In the genomic region with DNA sequence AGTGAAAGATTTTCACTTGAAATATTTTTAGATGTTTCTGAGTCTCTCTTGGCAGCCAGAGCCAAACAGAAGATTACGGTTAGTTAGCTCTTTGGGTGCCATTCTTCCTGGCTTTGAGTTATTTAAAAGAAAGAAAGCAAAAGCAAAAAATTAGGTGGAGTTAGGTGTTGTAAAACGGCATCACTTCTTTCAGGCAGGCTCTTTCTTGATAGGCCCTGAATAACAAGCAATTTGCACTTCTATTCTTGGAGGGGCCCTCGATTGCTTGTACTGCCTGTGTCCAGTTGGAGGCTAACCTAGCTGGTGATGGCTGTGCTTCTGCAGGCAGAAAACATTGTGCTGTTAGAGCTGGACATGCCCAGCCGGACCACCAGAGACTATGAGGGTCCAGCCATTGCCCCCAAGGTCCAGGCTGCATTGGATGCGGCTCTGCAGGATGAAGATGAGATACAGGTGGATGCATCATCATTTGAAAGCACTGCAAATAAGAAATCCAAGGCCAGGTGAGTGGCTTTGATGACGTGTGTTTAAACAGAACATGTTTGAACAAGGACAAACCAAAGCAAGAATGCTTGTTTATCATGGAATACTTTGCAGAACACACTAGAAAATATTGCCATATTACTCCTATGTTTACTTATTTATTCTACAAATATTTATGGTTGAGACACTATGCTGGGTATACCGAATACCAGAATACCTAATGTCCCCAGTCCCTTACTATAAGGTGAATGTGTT, we compare ENCODE assay signal across 1 cellular context.
TF ChIP-seq lines count a peak whose summit lies in the region.

No MANE protein-coding gene starts in this region.

TF ChIP-seq in HepG2, 621 proteins besides CTCF, POLR2A, EP300 and RAD21 (continued from another document and continues in another):
- TF ChIP-seq, protein P1, sequence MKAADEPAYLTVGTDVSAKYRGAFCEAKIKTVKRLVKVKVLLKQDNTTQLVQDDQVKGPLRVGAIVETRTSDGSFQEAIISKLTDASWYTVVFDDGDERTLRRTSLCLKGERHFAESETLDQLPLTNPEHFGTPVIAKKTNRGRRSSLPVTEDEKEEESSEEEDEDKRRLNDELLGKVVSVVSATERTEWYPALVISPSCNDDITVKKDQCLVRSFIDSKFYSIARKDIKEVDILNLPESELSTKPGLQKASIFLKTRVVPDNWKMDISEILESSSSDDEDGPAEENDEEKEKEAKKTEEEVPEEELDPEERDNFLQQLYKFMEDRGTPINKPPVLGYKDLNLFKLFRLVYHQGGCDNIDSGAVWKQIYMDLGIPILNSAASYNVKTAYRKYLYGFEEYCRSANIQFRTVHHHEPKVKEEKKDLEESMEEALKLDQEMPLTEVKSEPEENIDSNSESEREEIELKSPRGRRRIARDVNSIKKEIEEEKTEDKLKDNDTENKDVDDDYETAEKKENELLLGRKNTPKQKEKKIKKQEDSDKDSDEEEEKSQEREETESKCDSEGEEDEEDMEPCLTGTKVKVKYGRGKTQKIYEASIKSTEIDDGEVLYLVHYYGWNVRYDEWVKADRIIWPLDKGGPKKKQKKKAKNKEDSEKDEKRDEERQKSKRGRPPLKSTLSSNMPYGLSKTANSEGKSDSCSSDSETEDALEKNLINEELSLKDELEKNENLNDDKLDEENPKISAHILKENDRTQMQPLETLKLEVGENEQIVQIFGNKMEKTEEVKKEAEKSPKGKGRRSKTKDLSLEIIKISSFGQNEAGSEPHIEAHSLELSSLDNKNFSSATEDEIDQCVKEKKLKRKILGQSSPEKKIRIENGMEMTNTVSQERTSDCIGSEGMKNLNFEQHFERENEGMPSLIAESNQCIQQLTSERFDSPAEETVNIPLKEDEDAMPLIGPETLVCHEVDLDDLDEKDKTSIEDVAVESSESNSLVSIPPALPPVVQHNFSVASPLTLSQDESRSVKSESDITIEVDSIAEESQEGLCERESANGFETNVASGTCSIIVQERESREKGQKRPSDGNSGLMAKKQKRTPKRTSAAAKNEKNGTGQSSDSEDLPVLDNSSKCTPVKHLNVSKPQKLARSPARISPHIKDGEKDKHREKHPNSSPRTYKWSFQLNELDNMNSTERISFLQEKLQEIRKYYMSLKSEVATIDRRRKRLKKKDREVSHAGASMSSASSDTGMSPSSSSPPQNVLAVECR (CRISPR knock-in tag; IDR thresholded peaks at IDR 0.05; ENCODE audit: borderline replicate concordance), result peak; percentile 33; the same call in 1 of the 2 replicates
- TF ChIP-seq ZNF773 (CRISPR knock-in tag; IDR thresholded peaks at IDR 0.05; ENCODE audit: borderline replicate concordance) (no peak), TBL1XR1 (IDR thresholded peaks at IDR 0.05; ENCODE audit: borderline replicate concordance, low read length, partially characterized antibody) (peak; percentile 94), NKX3-1 (CRISPR knock-in tag; IDR thresholded peaks at IDR 0.05) (peak; percentile 82; the same call in 1 of the 2 replicates), ZNF354B (CRISPR knock-in tag; IDR thresholded peaks at IDR 0.05) (no peak), SMAD1 (CRISPR knock-in tag; IDR thresholded peaks at IDR 0.05; ENCODE audit: borderline replicate concordance, low read depth) (no peak), HOXD1 (CRISPR knock-in tag; IDR thresholded peaks at IDR 0.05) (peak; percentile 85), MYNN (CRISPR knock-in tag; IDR thresholded peaks at IDR 0.05; ENCODE audit: low read depth) (no peak), HNF4A (CRISPR knock-in tag; IDR thresholded peaks at IDR 0.05) (peak; percentile 48), KAT8 (CRISPR knock-in tag; IDR thresholded peaks at IDR 0.05) (peak; percentile 87), KLF12 (CRISPR knock-in tag; IDR thresholded peaks at IDR 0.05; ENCODE audit: borderline replicate concordance) (no peak), THAP11 (CRISPR knock-in tag; IDR thresholded peaks at IDR 0.05) (peak; percentile 82), ZKSCAN1 (IDR thresholded peaks at IDR 0.05; ENCODE audit: low read length) (no peak), PPARG (CRISPR knock-in tag; conservative IDR thresholded peaks at IDR 0.05) (peak; percentile 47; the same call in 1 of the 2 replicates), SKI (IDR thresholded peaks at IDR 0.05; ENCODE audit: partially characterized antibody) (peak; percentile 89), ZNF33A (CRISPR knock-in tag; IDR thresholded peaks at IDR 0.05; ENCODE audit: borderline replicate concordance) (0 out of 2 replicates have a peak, but pooled peaks have one; percentile 59), ZSCAN30 (CRISPR knock-in tag; IDR thresholded peaks at IDR 0.05) (no peak), MAFK (conservative IDR thresholded peaks at IDR 0.05 in 1 of 2, IDR thresholded peaks at IDR 0.05 in 1 of 2; ENCODE audit: low read length in 2 of 2) (peak; percentile 24 to 48; a peak in 2 of 4 replicates), FOXA3 (CRISPR knock-in tag; IDR thresholded peaks at IDR 0.05) (peak; percentile 99), ZNF230 (CRISPR knock-in tag; IDR thresholded peaks at IDR 0.05) (no peak), IRF2 (CRISPR knock-in tag; IDR thresholded peaks at IDR 0.05) (peak; percentile 86), BHLHE40 (IDR thresholded peaks at IDR 0.05; ENCODE audit: low read length) (no peak; the same call in 1 of the 2 replicates), ZNF224 (CRISPR knock-in tag; IDR thresholded peaks at IDR 0.05) (no peak), ZNF138 (CRISPR knock-in tag; IDR thresholded peaks at IDR 0.05; ENCODE audit: low read depth) (no peak), SETDB1 (CRISPR knock-in tag; IDR thresholded peaks at IDR 0.05; ENCODE audit: borderline replicate concordance) (no peak), JUNB (CRISPR knock-in tag; IDR thresholded peaks at IDR 0.05; ENCODE audit: borderline replicate concordance) (0 out of 2 replicates have a peak, but pooled peaks have one; percentile 12), MAF1 (CRISPR knock-in tag; IDR thresholded peaks at IDR 0.05; ENCODE audit: borderline replicate concordance) (no peak), MBD4 (IDR thresholded peaks at IDR 0.05; ENCODE audit: borderline replicate concordance, low read length) (peak; percentile 93; the same call in 1 of the 2 replicates), SNAI1 (CRISPR knock-in tag; IDR thresholded peaks at IDR 0.05; ENCODE audit: borderline replicate concordance) (0 out of 2 replicates have a peak, but pooled peaks have one; percentile 27), ZNF746 (CRISPR knock-in tag; IDR thresholded peaks at IDR 0.05) (peak; percentile 53; the same call in 1 of the 2 replicates)
- TF ChIP-seq, protein P2, sequence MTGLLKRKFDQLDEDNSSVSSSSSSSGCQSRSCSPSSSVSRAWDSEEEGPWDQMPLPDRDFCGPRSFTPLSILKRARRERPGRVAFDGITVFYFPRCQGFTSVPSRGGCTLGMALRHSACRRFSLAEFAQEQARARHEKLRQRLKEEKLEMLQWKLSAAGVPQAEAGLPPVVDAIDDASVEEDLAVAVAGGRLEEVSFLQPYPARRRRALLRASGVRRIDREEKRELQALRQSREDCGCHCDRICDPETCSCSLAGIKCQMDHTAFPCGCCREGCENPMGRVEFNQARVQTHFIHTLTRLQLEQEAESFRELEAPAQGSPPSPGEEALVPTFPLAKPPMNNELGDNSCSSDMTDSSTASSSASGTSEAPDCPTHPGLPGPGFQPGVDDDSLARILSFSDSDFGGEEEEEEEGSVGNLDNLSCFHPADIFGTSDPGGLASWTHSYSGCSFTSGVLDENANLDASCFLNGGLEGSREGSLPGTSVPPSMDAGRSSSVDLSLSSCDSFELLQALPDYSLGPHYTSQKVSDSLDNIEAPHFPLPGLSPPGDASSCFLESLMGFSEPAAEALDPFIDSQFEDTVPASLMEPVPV (CRISPR knock-in tag; IDR thresholded peaks at IDR 0.05), result peak; percentile 61; the same call in 1 of the 2 replicates
- TF ChIP-seq, protein P3, sequence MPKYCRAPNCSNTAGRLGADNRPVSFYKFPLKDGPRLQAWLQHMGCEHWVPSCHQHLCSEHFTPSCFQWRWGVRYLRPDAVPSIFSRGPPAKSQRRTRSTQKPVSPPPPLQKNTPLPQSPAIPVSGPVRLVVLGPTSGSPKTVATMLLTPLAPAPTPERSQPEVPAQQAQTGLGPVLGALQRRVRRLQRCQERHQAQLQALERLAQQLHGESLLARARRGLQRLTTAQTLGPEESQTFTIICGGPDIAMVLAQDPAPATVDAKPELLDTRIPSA (CRISPR knock-in tag; IDR thresholded peaks at IDR 0.05; ENCODE audit: borderline replicate concordance), result no peak
- TF ChIP-seq, protein P4, sequence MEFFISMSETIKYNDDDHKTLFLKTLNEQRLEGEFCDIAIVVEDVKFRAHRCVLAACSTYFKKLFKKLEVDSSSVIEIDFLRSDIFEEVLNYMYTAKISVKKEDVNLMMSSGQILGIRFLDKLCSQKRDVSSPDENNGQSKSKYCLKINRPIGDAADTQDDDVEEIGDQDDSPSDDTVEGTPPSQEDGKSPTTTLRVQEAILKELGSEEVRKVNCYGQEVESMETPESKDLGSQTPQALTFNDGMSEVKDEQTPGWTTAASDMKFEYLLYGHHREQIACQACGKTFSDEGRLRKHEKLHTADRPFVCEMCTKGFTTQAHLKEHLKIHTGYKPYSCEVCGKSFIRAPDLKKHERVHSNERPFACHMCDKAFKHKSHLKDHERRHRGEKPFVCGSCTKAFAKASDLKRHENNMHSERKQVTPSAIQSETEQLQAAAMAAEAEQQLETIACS (CRISPR knock-in tag; IDR thresholded peaks at IDR 0.05), result no peak
- TF ChIP-seq, protein P5, sequence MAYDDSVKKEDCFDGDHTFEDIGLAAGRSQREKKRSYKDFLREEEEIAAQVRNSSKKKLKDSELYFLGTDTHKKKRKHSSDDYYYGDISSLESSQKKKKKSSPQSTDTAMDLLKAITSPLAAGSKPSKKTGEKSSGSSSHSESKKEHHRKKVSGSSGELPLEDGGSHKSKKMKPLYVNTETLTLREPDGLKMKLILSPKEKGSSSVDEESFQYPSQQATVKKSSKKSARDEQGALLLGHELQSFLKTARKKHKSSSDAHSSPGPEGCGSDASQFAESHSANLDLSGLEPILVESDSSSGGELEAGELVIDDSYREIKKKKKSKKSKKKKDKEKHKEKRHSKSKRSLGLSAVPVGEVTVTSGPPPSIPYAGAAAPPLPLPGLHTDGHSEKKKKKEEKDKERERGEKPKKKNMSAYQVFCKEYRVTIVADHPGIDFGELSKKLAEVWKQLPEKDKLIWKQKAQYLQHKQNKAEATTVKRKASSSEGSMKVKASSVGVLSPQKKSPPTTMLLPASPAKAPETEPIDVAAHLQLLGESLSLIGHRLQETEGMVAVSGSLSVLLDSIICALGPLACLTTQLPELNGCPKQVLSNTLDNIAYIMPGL (CRISPR knock-in tag; IDR thresholded peaks at IDR 0.05; ENCODE audit: borderline replicate concordance in 1 of 2, low read depth in 1 of 2), result no peak
- TF ChIP-seq, protein P6, sequence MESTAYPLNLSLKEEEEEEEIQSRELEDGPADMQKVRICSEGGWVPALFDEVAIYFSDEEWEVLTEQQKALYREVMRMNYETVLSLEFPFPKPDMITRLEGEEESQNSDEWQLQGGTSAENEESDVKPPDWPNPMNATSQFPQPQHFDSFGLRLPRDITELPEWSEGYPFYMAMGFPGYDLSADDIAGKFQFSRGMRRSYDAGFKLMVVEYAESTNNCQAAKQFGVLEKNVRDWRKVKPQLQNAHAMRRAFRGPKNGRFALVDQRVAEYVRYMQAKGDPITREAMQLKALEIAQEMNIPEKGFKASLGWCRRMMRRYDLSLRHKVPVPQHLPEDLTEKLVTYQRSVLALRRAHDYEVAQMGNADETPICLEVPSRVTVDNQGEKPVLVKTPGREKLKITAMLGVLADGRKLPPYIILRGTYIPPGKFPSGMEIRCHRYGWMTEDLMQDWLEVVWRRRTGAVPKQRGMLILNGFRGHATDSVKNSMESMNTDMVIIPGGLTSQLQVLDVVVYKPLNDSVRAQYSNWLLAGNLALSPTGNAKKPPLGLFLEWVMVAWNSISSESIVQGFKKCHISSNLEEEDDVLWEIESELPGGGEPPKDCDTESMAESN (CRISPR knock-in tag; conservative IDR thresholded peaks at IDR 0.05), result no peak
- TF ChIP-seq, protein P7, sequence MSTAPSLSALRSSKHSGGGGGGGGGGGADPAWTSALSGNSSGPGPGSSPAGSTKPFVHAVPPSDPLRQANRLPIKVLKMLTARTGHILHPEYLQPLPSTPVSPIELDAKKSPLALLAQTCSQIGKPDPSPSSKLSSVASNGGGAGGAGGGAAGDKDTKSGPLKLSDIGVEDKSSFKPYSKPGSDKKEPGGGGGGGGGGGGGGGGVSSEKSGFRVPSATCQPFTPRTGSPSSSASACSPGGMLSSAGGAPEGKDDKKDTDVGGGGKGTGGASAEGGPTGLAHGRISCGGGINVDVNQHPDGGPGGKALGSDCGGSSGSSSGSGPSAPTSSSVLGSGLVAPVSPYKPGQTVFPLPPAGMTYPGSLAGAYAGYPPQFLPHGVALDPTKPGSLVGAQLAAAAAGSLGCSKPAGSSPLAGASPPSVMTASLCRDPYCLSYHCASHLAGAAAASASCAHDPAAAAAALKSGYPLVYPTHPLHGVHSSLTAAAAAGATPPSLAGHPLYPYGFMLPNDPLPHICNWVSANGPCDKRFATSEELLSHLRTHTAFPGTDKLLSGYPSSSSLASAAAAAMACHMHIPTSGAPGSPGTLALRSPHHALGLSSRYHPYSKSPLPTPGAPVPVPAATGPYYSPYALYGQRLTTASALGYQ (CRISPR knock-in tag; IDR thresholded peaks at IDR 0.05), result peak; percentile 89
- TF ChIP-seq, protein P8, sequence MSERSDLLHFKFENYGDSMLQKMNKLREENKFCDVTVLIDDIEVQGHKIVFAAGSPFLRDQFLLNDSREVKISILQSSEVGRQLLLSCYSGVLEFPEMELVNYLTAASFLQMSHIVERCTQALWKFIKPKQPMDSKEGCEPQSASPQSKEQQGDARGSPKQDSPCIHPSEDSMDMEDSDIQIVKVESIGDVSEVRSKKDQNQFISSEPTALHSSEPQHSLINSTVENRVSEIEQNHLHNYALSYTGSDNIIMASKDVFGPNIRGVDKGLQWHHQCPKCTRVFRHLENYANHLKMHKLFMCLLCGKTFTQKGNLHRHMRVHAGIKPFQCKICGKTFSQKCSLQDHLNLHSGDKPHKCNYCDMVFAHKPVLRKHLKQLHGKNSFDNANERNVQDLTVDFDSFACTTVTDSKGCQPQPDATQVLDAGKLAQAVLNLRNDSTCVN (CRISPR knock-in tag; IDR thresholded peaks at IDR 0.05; ENCODE audit: borderline replicate concordance), result peak; percentile 71; the same call in 1 of the 2 replicates
- TF ChIP-seq, protein P9, sequence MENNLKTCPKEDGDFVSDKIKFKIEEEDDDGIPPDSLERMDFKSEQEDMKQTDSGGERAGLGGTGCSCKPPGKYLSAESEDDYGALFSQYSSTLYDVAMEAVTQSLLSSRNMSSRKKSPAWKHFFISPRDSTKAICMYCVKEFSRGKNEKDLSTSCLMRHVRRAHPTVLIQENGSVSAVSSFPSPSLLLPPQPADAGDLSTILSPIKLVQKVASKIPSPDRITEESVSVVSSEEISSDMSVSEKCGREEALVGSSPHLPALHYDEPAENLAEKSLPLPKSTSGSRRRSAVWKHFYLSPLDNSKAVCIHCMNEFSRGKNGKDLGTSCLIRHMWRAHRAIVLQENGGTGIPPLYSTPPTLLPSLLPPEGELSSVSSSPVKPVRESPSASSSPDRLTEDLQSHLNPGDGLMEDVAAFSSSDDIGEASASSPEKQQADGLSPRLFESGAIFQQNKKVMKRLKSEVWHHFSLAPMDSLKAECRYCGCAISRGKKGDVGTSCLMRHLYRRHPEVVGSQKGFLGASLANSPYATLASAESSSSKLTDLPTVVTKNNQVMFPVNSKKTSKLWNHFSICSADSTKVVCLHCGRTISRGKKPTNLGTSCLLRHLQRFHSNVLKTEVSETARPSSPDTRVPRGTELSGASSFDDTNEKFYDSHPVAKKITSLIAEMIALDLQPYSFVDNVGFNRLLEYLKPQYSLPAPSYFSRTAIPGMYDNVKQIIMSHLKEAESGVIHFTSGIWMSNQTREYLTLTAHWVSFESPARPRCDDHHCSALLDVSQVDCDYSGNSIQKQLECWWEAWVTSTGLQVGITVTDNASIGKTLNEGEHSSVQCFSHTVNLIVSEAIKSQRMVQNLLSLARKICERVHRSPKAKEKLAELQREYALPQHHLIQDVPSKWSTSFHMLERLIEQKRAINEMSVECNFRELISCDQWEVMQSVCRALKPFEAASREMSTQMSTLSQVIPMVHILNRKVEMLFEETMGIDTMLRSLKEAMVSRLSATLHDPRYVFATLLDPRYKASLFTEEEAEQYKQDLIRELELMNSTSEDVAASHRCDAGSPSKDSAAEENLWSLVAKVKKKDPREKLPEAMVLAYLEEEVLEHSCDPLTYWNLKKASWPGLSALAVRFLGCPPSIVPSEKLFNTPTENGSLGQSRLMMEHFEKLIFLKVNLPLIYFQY (CRISPR knock-in tag; IDR thresholded peaks at IDR 0.05; ENCODE audit: borderline replicate concordance), result no peak
